In the genomic region with DNA sequence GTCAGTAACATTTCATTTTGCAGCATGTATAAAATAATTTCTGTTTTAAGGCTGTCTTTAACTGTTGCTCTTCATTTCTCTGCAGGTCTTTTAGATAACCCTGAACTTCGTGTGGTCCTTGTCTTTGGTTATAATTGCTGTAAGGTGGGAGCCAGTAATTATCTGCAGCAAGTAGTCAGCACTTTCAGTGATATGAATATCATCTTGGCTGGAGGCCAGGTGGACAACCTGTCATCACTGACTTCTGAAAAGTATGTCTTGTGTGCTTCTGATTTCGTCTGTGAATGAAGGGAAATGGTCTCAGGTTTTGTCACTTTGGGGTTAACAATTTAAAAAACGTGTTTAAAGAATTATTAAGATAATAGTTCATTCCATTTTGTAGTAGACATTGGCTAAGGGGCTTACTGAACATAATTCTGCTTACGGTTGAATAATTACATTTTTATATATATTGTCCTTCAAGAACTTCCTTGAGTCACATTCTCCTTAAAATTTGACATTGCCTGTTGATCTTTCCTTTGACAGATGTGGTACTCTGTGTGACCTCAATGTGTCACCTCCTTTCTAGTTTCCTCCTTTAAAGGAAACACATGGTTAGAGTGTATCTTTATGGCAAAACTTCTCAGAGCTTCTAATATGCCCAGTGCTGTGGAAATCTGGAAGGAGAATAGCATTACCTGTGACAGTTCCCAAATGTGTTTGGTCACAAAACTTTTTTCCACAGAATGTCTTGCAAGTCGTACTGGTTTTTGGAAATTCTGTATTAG, we compare ENCODE assay signal across 21 cellular contexts. TPM values are rescaled to one million over a fixed set of nuclear protein-coding genes. Genes with fewer than 3 reads are reported as not detected.
DNase-seq lines count a peak whose midpoint lies in the region; ATAC-seq lines count a peak whose summit lies in the region.
"Had no signal": no experiment of that assay in that cellular context is flagged by ENCODE, and none has a peak within 500 bp of the region (broad histone marks: within the 10 kb centered on the region; RNA-seq: fewer than 3 reads in every experiment).

No MANE protein-coding gene starts in this region.

- DNase-seq in activated CD4-positive, alpha-beta T cell treated with anti-CD3 and anti-CD28 coated beads for 36 hours = peak; percentile 9
- DNase-seq in activated CD4-positive, alpha-beta T cell treated with anti-CD3 and anti-CD28 coated beads for 1 hour = no peak
- DNase-seq in Kasumi-1 (lab: John Stamatoyannopoulos, UW) (peak; percentile 3 to 23), Karpas-422 (no peak), mesenchymal stem cell (no peak)
- DNase-seq in activated CD8-positive, alpha-beta T cell treated with anti-CD3 and anti-CD28 coated beads, Interleukin-2, amount 10 ng/mL, durations not matched to agents 7 days and 5 days = no peak
- DNase-seq: activated CD4-positive, alpha-beta T cell treated with anti-CD3 and anti-CD28 coated beads, Interleukin-2, amount 50 U/mL, for 4 hours; amniotic stem cell; hippocampal formation; kidney; NCI-H2029; stimulated activated CD4-positive, alpha-beta T cell treated with anti-CD3 and anti-CD28 coated beads, Interleukin-2, amount 100 ng/mL, for 48 hours; uterus had no signal

- H3K4me3 ChIP-seq in Karpas-422 (ENCODE audit: low read length) (no peak overlapping the region), mesenchymal stem cell (ENCODE audit: insufficient read depth in 1 of 2, low read depth in 1 of 2, low read length in 2 of 2) (no peak overlapping the region)
- H3K4me3 ChIP-seq: uterus had no signal

- POLR2A ChIA-PET in activated CD4-positive, alpha-beta T cell treated with anti-CD3 and anti-CD28 coated beads for 36 hours (lab: Charles Lee) = no interaction called here
- POLR2A ChIA-PET in activated CD8-positive, alpha-beta T cell treated with anti-CD3 and anti-CD28 coated beads, Interleukin-2, amount 10 ng/mL, durations not matched to agents 7 days and 5 days (lab: Charles Lee) = no interaction called here

- H3K9ac ChIP-seq in Karpas-422 (ENCODE audit: low read length) (no peak overlapping the region), mesenchymal stem cell (ENCODE audit: low read length) (no peak overlapping the region)

- H2BK15ac ChIP-seq in mesenchymal stem cell (ENCODE audit: low read depth, poor library complexity, severe bottlenecking) = no peak overlapping the region

- H3K4me3 Mint-ChIP-seq in activated CD4-positive, alpha-beta T cell treated with anti-CD3 and anti-CD28 coated beads for 36 hours = no peak overlapping the region
- H3K4me3 Mint-ChIP-seq in activated CD8-positive, alpha-beta T cell treated with anti-CD3 and anti-CD28 coated beads, Interleukin-2, amount 10 ng/mL, durations not matched to agents 7 days and 5 days = no peak overlapping the region
- H3K4me3 Mint-ChIP-seq: activated T-helper 1 cell treated with anti-CD3 and anti-CD28 coated beads, Interleukin-12 subunit alpha, Interleukin-12 subunit beta, Interleukin-2, Interleukin-4 antibody, amounts not matched to agents 30 ng/mL and 10 ng/mL and 1 ng/mL, durations not matched to agents 14 hours and 24 hours and 36 hours; central memory CD8-positive, alpha-beta T cell; memory B cell; nephron had no signal

- H3K4me1 ChIP-seq in Karpas-422 (ENCODE audit: low read length) (peaks cover 31% of the 10 kb centered on the region), mesenchymal stem cell (ENCODE audit: control insufficient read depth, insufficient read depth, low read depth, low read length) (no peaks in the 10 kb centered on the region)
- H3K4me1 ChIP-seq: uterus had no signal

- H2AFZ ChIP-seq in Karpas-422 (ENCODE audit: low read length) (no peak overlapping the region), mesenchymal stem cell (ENCODE audit: low read depth, low read length) (no peak overlapping the region)

- H2AK5ac ChIP-seq in mesenchymal stem cell (ENCODE audit: low read length, severe bottlenecking) = no peak overlapping the region

- H2BK120ac ChIP-seq in mesenchymal stem cell (ENCODE audit: low read depth, low read length) = no peak overlapping the region

- CTCF ChIA-PET in activated CD4-positive, alpha-beta T cell treated with anti-CD3 and anti-CD28 coated beads for 36 hours (lab: Charles Lee) = interaction anchor here (0.8 to 1.5 kb wide), 3 partner anchors 9 to 52 kb away, joined by 3 to 8 read pairs (median 3); no protein-coding TSS in a partner anchor
- CTCF ChIA-PET in activated CD8-positive, alpha-beta T cell treated with anti-CD3 and anti-CD28 coated beads, Interleukin-2, amount 10 ng/mL, durations not matched to agents 7 days and 5 days (lab: Charles Lee) = interaction anchor here (0.9 to 1.9 kb wide), 4 partner anchors 10 to 210 kb away, joined by 3 to 7 read pairs (median 4); no protein-coding TSS in a partner anchor

- H3K79me2 ChIP-seq in Karpas-422 (ENCODE audit: low read length) = peaks cover 22% of the 10 kb centered on the region

- no peak overlapping the region for H3K14ac ChIP-seq in mesenchymal stem cell (ENCODE audit: low read length in 2 of 2)

- no peak overlapping the region for H4K8ac ChIP-seq in mesenchymal stem cell (ENCODE audit: low read length)

- no peak overlapping the region for H3K27ac ChIP-seq in Karpas-422 (ENCODE audit: low read length)
- no peak overlapping the region for H3K27ac ChIP-seq in mesenchymal stem cell (ENCODE audit: low read length, poor library complexity, severe bottlenecking)
- H3K27ac ChIP-seq: RWPE1, uterus had no signal

- H3K36me3 ChIP-seq in Karpas-422 (ENCODE audit: insufficient read depth, low read length) (peaks cover 23% of the 10 kb centered on the region), mesenchymal stem cell (ENCODE audit: control insufficient read depth in 1 of 2, insufficient read depth in 2 of 2, low read depth in 1 of 2, low read length in 2 of 2) (peaks cover 7 to 77% of the 10 kb centered on the region in 2 experiments)
- H3K36me3 ChIP-seq: uterus had no signal

- 84% methylated on average over 3 of the region's 5 CpGs for WGBS in mesenchymal stem cell

- no peak overlapping the region for H3K18ac ChIP-seq in mesenchymal stem cell (ENCODE audit: low read depth in 1 of 2, low read length in 2 of 2)

- H3K9me3 ChIP-seq in Karpas-422 (ENCODE audit: low read length) (no peaks in the 10 kb centered on the region), mesenchymal stem cell (ENCODE audit: control insufficient read depth, low read length) (no peaks in the 10 kb centered on the region)
- H3K9me3 ChIP-seq: uterus had no signal

- peaks cover 42% of the 10 kb centered on the region for H3K36me3 Mint-ChIP-seq in activated CD4-positive, alpha-beta T cell treated with anti-CD3 and anti-CD28 coated beads for 36 hours (ENCODE audit: low read depth)
- peaks cover 46% of the 10 kb centered on the region for H3K36me3 Mint-ChIP-seq in activated CD8-positive, alpha-beta T cell treated with anti-CD3 and anti-CD28 coated beads, Interleukin-2, amount 10 ng/mL, durations not matched to agents 7 days and 5 days (ENCODE audit: low read depth)

- H2BK5ac ChIP-seq in mesenchymal stem cell (ENCODE audit: low read depth, low read length, poor library complexity, severe bottlenecking) = no peak overlapping the region

- H3K27ac Mint-ChIP-seq in activated CD4-positive, alpha-beta T cell treated with anti-CD3 and anti-CD28 coated beads for 36 hours = no peak overlapping the region
- peak overlapping the region; percentile 47 for H3K27ac Mint-ChIP-seq in activated CD8-positive, alpha-beta T cell treated with anti-CD3 and anti-CD28 coated beads, Interleukin-2, amount 10 ng/mL, durations not matched to agents 7 days and 5 days
- H3K27ac Mint-ChIP-seq: memory B cell, nephron, progenitor cell of endocrine pancreas had no signal

- H3K27me3 ChIP-seq in Karpas-422 (ENCODE audit: low read length) = no peaks in the 10 kb centered on the region
- no peaks in the 10 kb centered on the region for H3K27me3 ChIP-seq in mesenchymal stem cell (ENCODE audit: control insufficient read depth in 1 of 2, insufficient read depth in 1 of 2, low read length in 2 of 2)
- H3K27me3 ChIP-seq: uterus had no signal

- H3K4me1 Mint-ChIP-seq in activated CD4-positive, alpha-beta T cell treated with anti-CD3 and anti-CD28 coated beads for 36 hours = peaks cover 17% of the 10 kb centered on the region
- peaks cover 47% of the 10 kb centered on the region for H3K4me1 Mint-ChIP-seq in activated CD8-positive, alpha-beta T cell treated with anti-CD3 and anti-CD28 coated beads, Interleukin-2, amount 10 ng/mL, durations not matched to agents 7 days and 5 days (ENCODE audit: low read depth)
- H3K4me1 Mint-ChIP-seq: nephron had no signal

- peaks cover 20% of the 10 kb centered on the region for H3K79me1 ChIP-seq in mesenchymal stem cell (replicated peaks; ENCODE audit: low read length, poor library complexity, severe bottlenecking)

- ATAC-seq in activated CD4-positive, alpha-beta T cell treated with anti-CD3 and anti-CD28 coated beads for 36 hours = no peak
- peak; percentile 71 for ATAC-seq in activated CD8-positive, alpha-beta T cell treated with anti-CD3 and anti-CD28 coated beads, Interleukin-2, amount 10 ng/mL, durations not matched to agents 7 days and 5 days
- ATAC-seq in esophagus mucosa (peak; percentile 59), HG02852 (IDR thresholded peaks at IDR 0.05; ENCODE audit: unreplicated experiment) (no peak)

- H4K91ac ChIP-seq in mesenchymal stem cell (ENCODE audit: low read length) = no peak overlapping the region

- H3K4ac ChIP-seq in mesenchymal stem cell (ENCODE audit: low read depth in 1 of 2, low read length in 2 of 2) = no peak overlapping the region

- H4K20me1 ChIP-seq in Karpas-422 (ENCODE audit: insufficient read depth, low read depth, low read length) = peaks cover 14% of the 10 kb centered on the region; the same call in 1 of the 2 replicates

- H3K9me2 ChIP-seq in Karpas-422 (replicated peaks; ENCODE audit: insufficient read depth, low read length) = no peaks in the 10 kb centered on the region

- no peak overlapping the region for H2BK12ac ChIP-seq in mesenchymal stem cell (ENCODE audit: low read length in 2 of 2)

- intact Hi-C loops in activated CD4-positive, alpha-beta T cell treated with anti-CD3 and anti-CD28 coated beads for 36 hours (cut with DNase I, micrococcal nuclease) = no loop called here

- no peaks in the 10 kb centered on the region for H3K9me3 Mint-ChIP-seq in activated CD4-positive, alpha-beta T cell treated with anti-CD3 and anti-CD28 coated beads for 36 hours (ENCODE audit: low read depth)
- H3K9me3 Mint-ChIP-seq in activated CD8-positive, alpha-beta T cell treated with anti-CD3 and anti-CD28 coated beads, Interleukin-2, amount 10 ng/mL, durations not matched to agents 7 days and 5 days (ENCODE audit: insufficient read depth) = no peaks in the 10 kb centered on the region
- H3K9me3 Mint-ChIP-seq: activated T-helper 1 cell treated with anti-CD3 and anti-CD28 coated beads, Interleukin-12 subunit alpha, Interleukin-12 subunit beta, Interleukin-2, Interleukin-4 antibody, amounts not matched to agents 30 ng/mL and 10 ng/mL and 1 ng/mL, durations not matched to agents 14 hours and 24 hours and 36 hours; central memory CD8-positive, alpha-beta T cell; memory B cell; nephron had no signal

- H3K4me2 ChIP-seq in Karpas-422 (ENCODE audit: low read depth, low read length, poor library complexity, severe bottlenecking) = no peak overlapping the region
- H3K4me2 ChIP-seq in mesenchymal stem cell (ENCODE audit: low read length, poor library complexity, severe bottlenecking) = no peak overlapping the region

- H3K23ac ChIP-seq in mesenchymal stem cell (ENCODE audit: low read length in 2 of 2) = no peak overlapping the region

- no peaks in the 10 kb centered on the region for H3K27me3 Mint-ChIP-seq in activated CD4-positive, alpha-beta T cell treated with anti-CD3 and anti-CD28 coated beads for 36 hours
- H3K27me3 Mint-ChIP-seq in activated CD8-positive, alpha-beta T cell treated with anti-CD3 and anti-CD28 coated beads, Interleukin-2, amount 10 ng/mL, durations not matched to agents 7 days and 5 days (ENCODE audit: low read depth) = no peaks in the 10 kb centered on the region
- H3K27me3 Mint-ChIP-seq: central memory CD8-positive, alpha-beta T cell; memory B cell; progenitor cell of endocrine pancreas had no signal

RNA-seq across cellular contexts. Expression of a gene that starts 26.3 kb away (rescaled TPM):
- 10 to 100 TPM; 51.4 to 59.2 TPM for total RNA-seq in activated CD4-positive, alpha-beta T cell treated with anti-CD3 and anti-CD28 coated beads for 36 hours
- total RNA-seq in activated CD8-positive, alpha-beta T cell treated with anti-CD3 and anti-CD28 coated beads, Interleukin-2, amount 10 ng/mL, durations not matched to agents 7 days and 5 days = 10 to 100 TPM; 41.4 to 43.4 TPM
- 23.8 TPM for total RNA-seq in esophagus mucosa
- 30.1 and 39.7 TPM in 2 replicates for total RNA-seq in Karpas-422 (2014; rRNA removed; shearing (Covaris generic); ENCODE audit: low replicate concordance)
- polyA plus RNA-seq in mesenchymal stem cell (2013, experiment 1 of 2) = 38.5 TPM
- polyA plus RNA-seq in mesenchymal stem cell (2013, experiment 2 of 2) = 39.9 TPM

Comparison
In these comparisons a context has a peak if more than half of its experiments do, and no peak if none do; other contexts are left out.
1. DNase-seq: peak in activated CD4-positive, alpha-beta T cell treated with anti-CD3 and anti-CD28 coated beads for 36 hours (single experiment) and Kasumi-1 (2 of 2); none in activated CD4-positive, alpha-beta T cell treated with anti-CD3 and anti-CD28 coated beads for 1 hour (single experiment), activated CD8-positive, alpha-beta T cell treated with anti-CD3 and anti-CD28 coated beads, Interleukin-2, amount 10 ng/mL, durations not matched to agents 7 days and 5 days (single experiment), Karpas-422 (single experiment) and mesenchymal stem cell (single experiment).
2. ATAC-seq: peak in activated CD8-positive, alpha-beta T cell treated with anti-CD3 and anti-CD28 coated beads, Interleukin-2, amount 10 ng/mL, durations not matched to agents 7 days and 5 days (single experiment) and esophagus mucosa (single experiment); none in activated CD4-positive, alpha-beta T cell treated with anti-CD3 and anti-CD28 coated beads for 36 hours (single experiment) and HG02852 (single experiment).